Comparison of ENCODE assay signal across 32 cellular contexts in the genomic region with DNA sequence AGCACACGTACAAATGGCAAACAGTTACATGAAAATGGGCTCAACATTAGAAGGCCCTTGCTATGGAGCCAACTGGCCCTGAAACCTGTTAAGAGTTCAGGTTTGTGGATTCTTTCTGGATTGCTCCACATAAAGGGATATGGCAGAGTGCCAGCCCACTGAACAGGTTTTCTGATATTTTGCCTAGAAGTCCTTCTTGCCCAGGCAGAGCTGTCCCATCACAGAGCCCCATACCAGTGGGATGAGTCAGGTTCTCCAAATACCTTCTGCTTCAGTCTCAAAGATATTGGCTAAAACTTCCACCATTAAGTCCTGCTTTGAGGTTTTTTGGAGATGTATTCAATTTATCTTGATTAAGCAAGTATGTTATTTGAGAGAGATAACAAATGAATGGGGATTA.
DNase-seq lines count a peak whose midpoint lies in the region; ATAC-seq and TF ChIP-seq lines count a peak whose summit lies in the region.
"Had no signal": no experiment of that assay in that cellular context is flagged by ENCODE, and none has a peak within 500 bp of the region (broad histone marks: within the 10 kb centered on the region; RNA-seq: fewer than 3 reads in every experiment).

No MANE protein-coding gene starts in this region.

- BruUV-seq in MCF 10A (replicated peaks; lab: Mats Ljungman, UMichigan) = no TSS peak

- H3K36me3 ChIP-seq in hepatocyte (replicated peaks; ENCODE audit: insufficient read depth, low read depth) = no peaks in the 10 kb centered on the region
- H3K36me3 ChIP-seq: brain microvascular endothelial cell, HAP-1, left lung, SJSA1 had no signal

- TF ChIP-seq CTCF in MCF 10A (IDR thresholded peaks at IDR 0.05; ENCODE audit: unreplicated experiment) (no peak), hepatocyte (IDR thresholded peaks at IDR 0.05; ENCODE audit: poor library complexity) (no peak)

- H3K27ac ChIP-seq in hepatocyte = no peak overlapping the region
- H3K27ac ChIP-seq: brain microvascular endothelial cell, coronary artery, left lung, SJSA1 had no signal

- 69% methylated on average over 1 of the region's 1 CpG for WGBS in hepatocyte (ENCODE audit: low lambda C conversion rate, missing lambda C conversion rate)

- no peak overlapping the region for H2AFZ ChIP-seq in hepatocyte

- no peak for ATAC-seq in stimulated activated naive B cell treated with anti-CD40 and anti-IgM and Interleukin-4, amounts not matched to agents 10 μg/mL and 1 μg/mL and 100 μg/mL, for 72 hours (replicated peaks)
- no peak for ATAC-seq in HG02798 (IDR thresholded peaks at IDR 0.05; ENCODE audit: poor library complexity, unreplicated experiment)
- ATAC-seq: activated CD4-positive, CD25-positive, alpha-beta regulatory T cell treated with anti-CD3 and anti-CD28 coated beads, Interleukin-2, amount 50 U/mL, for 24 hours; activated CD8-positive, alpha-beta T cell treated with anti-CD3 and anti-CD28 coated beads, Interleukin-2, amount 10 ng/mL, durations not matched to agents 7 days and 5 days; effector memory CD8-positive, alpha-beta T cell; K562; left lung; natural killer cell; Panc1; stimulated activated effector memory CD8-positive, alpha-beta T cell treated with anti-CD3 and anti-CD28 coated beads, Interleukin-12 subunit alpha, Interleukin-12 subunit beta, amount 100 ng/mL, for 72 hours had no signal

- peaks cover 7% of the 10 kb centered on the region for H3K9me3 Mint-ChIP-seq in MCF 10A (ENCODE audit: unreplicated experiment)
- peaks cover 1 to 20% of the 10 kb centered on the region in 2 donors for H3K9me3 Mint-ChIP-seq in stimulated activated naive B cell treated with anti-CD40 and anti-IgM and Interleukin-4, amounts not matched to agents 10 μg/mL and 1 μg/mL and 100 μg/mL, for 72 hours

- H3K9me3 ChIP-seq in hepatocyte (ENCODE audit: low read depth) = no peaks in the 10 kb centered on the region
- H3K9me3 ChIP-seq: HAP-1, SJSA1 had no signal

- no peaks in the 10 kb centered on the region for H3K9me2 ChIP-seq in hepatocyte (replicated peaks; ENCODE audit: insufficient read depth)

- intact Hi-C loops in MCF 10A (cut with micrococcal nuclease) = no loop called here

- H3K4me1 Mint-ChIP-seq in MCF 10A (ENCODE audit: insufficient read depth, unreplicated experiment) = no peaks in the 10 kb centered on the region
- no peaks in the 10 kb centered on the region for H3K4me1 Mint-ChIP-seq in stimulated activated naive B cell treated with anti-CD40 and anti-IgM and Interleukin-4, amounts not matched to agents 10 μg/mL and 1 μg/mL and 100 μg/mL, for 72 hours
- H3K4me1 Mint-ChIP-seq: B cell; natural killer cell; stimulated activated effector memory CD8-positive, alpha-beta T cell treated with anti-CD3 and anti-CD28 coated beads, Interleukin-12 subunit alpha, Interleukin-12 subunit beta, amount 100 ng/mL, for 72 hours had no signal

- no peak overlapping the region for H3K4me3 Mint-ChIP-seq in MCF 10A (ENCODE audit: unreplicated experiment)
- H3K4me3 Mint-ChIP-seq in stimulated activated naive B cell treated with anti-CD40 and anti-IgM and Interleukin-4, amounts not matched to agents 10 μg/mL and 1 μg/mL and 100 μg/mL, for 72 hours = no peak overlapping the region
- H3K4me3 Mint-ChIP-seq: activated CD8-positive, alpha-beta T cell treated with anti-CD3 and anti-CD28 coated beads, Interleukin-2, amount 10 ng/mL, durations not matched to agents 7 days and 5 days; B cell; effector memory CD8-positive, alpha-beta T cell; natural killer cell; stimulated activated effector memory CD8-positive, alpha-beta T cell treated with anti-CD3 and anti-CD28 coated beads, Interleukin-12 subunit alpha, Interleukin-12 subunit beta, amount 100 ng/mL, for 72 hours had no signal

- H3K4me1 ChIP-seq in hepatocyte (ENCODE audit: insufficient read depth) = no peaks in the 10 kb centered on the region
- H3K4me1 ChIP-seq: HAP-1, left lung, SJSA1 had no signal

- no peaks in the 10 kb centered on the region for H3K36me3 Mint-ChIP-seq in MCF 10A (ENCODE audit: insufficient read depth, unreplicated experiment)
- H3K36me3 Mint-ChIP-seq in stimulated activated naive B cell treated with anti-CD40 and anti-IgM and Interleukin-4, amounts not matched to agents 10 μg/mL and 1 μg/mL and 100 μg/mL, for 72 hours = no peaks in the 10 kb centered on the region
- H3K36me3 Mint-ChIP-seq: natural killer cell; stimulated activated effector memory CD8-positive, alpha-beta T cell treated with anti-CD3 and anti-CD28 coated beads, Interleukin-12 subunit alpha, Interleukin-12 subunit beta, amount 100 ng/mL, for 72 hours had no signal

- peaks cover 13% of the 10 kb centered on the region for H3K27me3 Mint-ChIP-seq in MCF 10A (ENCODE audit: insufficient read depth, unreplicated experiment)
- H3K27me3 Mint-ChIP-seq in stimulated activated naive B cell treated with anti-CD40 and anti-IgM and Interleukin-4, amounts not matched to agents 10 μg/mL and 1 μg/mL and 100 μg/mL, for 72 hours = no peaks in the 10 kb centered on the region
- H3K27me3 Mint-ChIP-seq: B cell; effector memory CD8-positive, alpha-beta T cell had no signal

- no peak overlapping the region for H3K4me3 ChIP-seq in hepatocyte
- H3K4me3 ChIP-seq: coronary artery, HAP-1, K562, left lung, SJSA1, smooth muscle cell had no signal

- H3K4me2 ChIP-seq in hepatocyte = no peak overlapping the region
- H3K4me2 ChIP-seq: smooth muscle cell had no signal

- peak; percentile 4 for DNase-seq in EH (ENCODE audit: low read depth)
- DNase-seq in M059J (ENCODE audit: low read depth) = peak; percentile 52
- DNase-seq in MCF 10A (ENCODE audit: unreplicated experiment) = peak; percentile 76
- peak; percentile 11 for DNase-seq in hepatocyte (ENCODE audit: low spot score)
- DNase-seq in KG1 (lab: John Stamatoyannopoulos, UW) = no peak
- DNase-seq in 8988T = no peak
- no peak for DNase-seq in stimulated activated naive B cell treated with anti-CD40 and anti-IgM and Interleukin-4, amounts not matched to agents 10 μg/mL and 1 μg/mL and 100 μg/mL, for 72 hours
- DNase-seq: activated CD8-positive, alpha-beta T cell treated with anti-CD3 and anti-CD28 coated beads, Interleukin-2, amount 10 ng/mL, durations not matched to agents 7 days and 5 days; activated effector memory CD4-positive, alpha-beta T cell treated with Interleukin-2 at 50 U/mL for 16 hours; activated T-cell treated with anti-CD3 and anti-CD28 coated beads for 4 hours; brain microvascular endothelial cell; DMS79 treated with DMSO at 0.1 percent for 48 hours; effector memory CD8-positive, alpha-beta T cell; left lung; midbrain; natural killer cell; NCI-H1694; NCI-H2171 treated with DMSO at 0.1 percent for 48 hours; NCI-H524 treated with DMSO at 0.1 percent for 48 hours; NK-92 treated with Interleukin-12 subunit alpha and Interleukin-12 subunit beta, amount 100 ng/mL, for 24 hours; stimulated activated CD4-positive, alpha-beta T cell treated with anti-CD3 and anti-CD28 coated beads, Interleukin-2, amount 100 ng/mL, for 48 hours; T-helper 1 cell had no signal

- POLR2A ChIA-PET in MCF 10A (lab: Yijun Ruan, JAX) = interaction anchor here (1.3 kb wide), 1 partner anchor 9 kb away, joined by 5 read pairs; no protein-coding TSS in a partner anchor

- no peaks in the 10 kb centered on the region for H3K79me2 ChIP-seq in hepatocyte

- CTCF ChIA-PET in MCF 10A (lab: Yijun Ruan, JAX) = no interaction called here

- no peaks in the 10 kb centered on the region for H4K20me1 ChIP-seq in hepatocyte (ENCODE audit: insufficient read depth, poor library complexity, severe bottlenecking)

- no peaks in the 10 kb centered on the region for H3K27me3 ChIP-seq in hepatocyte
- H3K27me3 ChIP-seq: brain microvascular endothelial cell, left lung, SJSA1 had no signal

- no peak overlapping the region for H3K27ac Mint-ChIP-seq in MCF 10A (ENCODE audit: low read depth, unreplicated experiment)
- H3K27ac Mint-ChIP-seq in stimulated activated naive B cell treated with anti-CD40 and anti-IgM and Interleukin-4, amounts not matched to agents 10 μg/mL and 1 μg/mL and 100 μg/mL, for 72 hours = no peak overlapping the region
- H3K27ac Mint-ChIP-seq: activated CD8-positive, alpha-beta T cell treated with anti-CD3 and anti-CD28 coated beads, Interleukin-2, amount 10 ng/mL, durations not matched to agents 7 days and 5 days; B cell; effector memory CD8-positive, alpha-beta T cell; natural killer cell; stimulated activated effector memory CD8-positive, alpha-beta T cell treated with anti-CD3 and anti-CD28 coated beads, Interleukin-12 subunit alpha, Interleukin-12 subunit beta, amount 100 ng/mL, for 72 hours had no signal

Comparison
In these comparisons a context has a peak if more than half of its experiments do, and no peak if none do; other contexts are left out.
1. DNase-seq: peak in EH (single experiment), M059J (single experiment), MCF 10A (single experiment) and hepatocyte (single experiment); none in KG1 (single experiment), 8988T (single experiment) and stimulated activated naive B cell treated with anti-CD40 and anti-IgM and Interleukin-4, amounts not matched to agents 10 μg/mL and 1 μg/mL and 100 μg/mL, for 72 hours (single experiment).